Comparison of ENCODE assay signal across 2 cellular contexts in the genomic region with DNA sequence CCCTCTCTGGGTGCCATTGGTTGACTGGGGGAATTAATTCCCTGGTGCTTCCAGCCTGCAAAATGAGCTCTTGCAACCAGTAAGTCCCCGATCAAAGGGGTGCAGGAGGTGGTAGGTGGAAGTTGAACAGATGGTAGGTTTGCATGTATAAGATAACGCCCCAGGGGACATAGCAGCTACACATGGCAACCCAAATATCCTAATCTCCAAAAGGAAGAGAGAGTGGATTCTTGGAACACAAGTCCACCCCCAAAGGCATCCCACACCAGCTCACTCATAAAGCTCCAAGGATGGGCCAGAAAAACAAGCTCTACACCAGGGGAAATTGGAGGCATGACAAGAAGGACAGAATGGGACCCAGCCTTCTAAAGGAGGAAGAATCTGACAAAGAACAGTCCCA.
TF ChIP-seq lines count a peak whose summit lies in the region.

No MANE protein-coding gene starts in this region.

TF ChIP-seq in GM12878, 131 proteins besides CTCF, POLR2A, EP300 and RAD21:
- TF ChIP-seq, protein P1, sequence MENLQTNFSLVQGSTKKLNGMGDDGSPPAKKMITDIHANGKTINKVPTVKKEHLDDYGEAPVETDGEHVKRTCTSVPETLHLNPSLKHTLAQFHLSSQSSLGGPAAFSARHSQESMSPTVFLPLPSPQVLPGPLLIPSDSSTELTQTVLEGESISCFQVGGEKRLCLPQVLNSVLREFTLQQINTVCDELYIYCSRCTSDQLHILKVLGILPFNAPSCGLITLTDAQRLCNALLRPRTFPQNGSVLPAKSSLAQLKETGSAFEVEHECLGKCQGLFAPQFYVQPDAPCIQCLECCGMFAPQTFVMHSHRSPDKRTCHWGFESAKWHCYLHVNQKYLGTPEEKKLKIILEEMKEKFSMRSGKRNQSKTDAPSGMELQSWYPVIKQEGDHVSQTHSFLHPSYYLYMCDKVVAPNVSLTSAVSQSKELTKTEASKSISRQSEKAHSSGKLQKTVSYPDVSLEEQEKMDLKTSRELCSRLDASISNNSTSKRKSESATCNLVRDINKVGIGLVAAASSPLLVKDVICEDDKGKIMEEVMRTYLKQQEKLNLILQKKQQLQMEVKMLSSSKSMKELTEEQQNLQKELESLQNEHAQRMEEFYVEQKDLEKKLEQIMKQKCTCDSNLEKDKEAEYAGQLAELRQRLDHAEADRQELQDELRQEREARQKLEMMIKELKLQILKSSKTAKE (IDR thresholded peaks at IDR 0.05; ENCODE audit: low read depth, poor library complexity, severe bottlenecking): no peak
- TF ChIP-seq EED (IDR thresholded peaks at IDR 0.05; ENCODE audit: low read depth): 0 out of 2 replicates have a peak, but pooled peaks have one; percentile 20

TF ChIP-seq in HepG2, 621 proteins besides CTCF, POLR2A, EP300 and RAD21:
- no peak for TF ChIP-seq YY1 (IDR thresholded peaks at IDR 0.05; ENCODE audit: insufficient read depth, insufficient replicate concordance, low read depth, low read length)
- TF ChIP-seq MEF2D (CRISPR knock-in tag; IDR thresholded peaks at IDR 0.05): no peak
- TF ChIP-seq PLRG1 (conservative IDR thresholded peaks at IDR 0.05): no peak
